ENCODE assay signal across 22 cellular contexts in genomic region chr7:138247568-138248328, GRCh38.
A peak's percentile ranks its signal among the peaks of the same experiment; 100 is the strongest.
DNase-seq lines count a peak whose midpoint lies in the region; ATAC-seq, FAIRE-seq and TF ChIP-seq lines count a peak whose summit lies in the region.
"Had no signal": no experiment of that assay in that cellular context is flagged by ENCODE, and none has a peak within 500 bp of the region (broad histone marks: within the 10 kb centered on the region; RNA-seq: fewer than 3 reads in every experiment).

No MANE protein-coding gene starts in this region.

- H3K27ac ChIP-seq in mesodermal cell (ENCODE audit: low read depth, low read length, severe bottlenecking) (peak overlapping the region; percentile 67), esophagus muscularis mucosa (replicated peaks in 1 of 4) (no peak overlapping the region)
- H3K27ac ChIP-seq: SJCRH30, vagina had no signal

- no peak overlapping the region for H3K4me3 ChIP-seq in cardiac fibroblast (replicated peaks in 1 of 2; ENCODE audit: low read depth in 2 of 2, low read length in 2 of 2)
- no peak overlapping the region for H3K4me3 ChIP-seq in mesodermal cell (ENCODE audit: extremely low read depth, insufficient read depth, low read length, poor library complexity, severe bottlenecking)
- H3K4me3 ChIP-seq in esophagus muscularis mucosa: no peak overlapping the region
- H3K4me3 ChIP-seq: SJCRH30, vagina had no signal

- H3K36me3 ChIP-seq in mesodermal cell (ENCODE audit: control insufficient read depth, insufficient read depth, low read length) (no peaks in the 10 kb centered on the region), esophagus muscularis mucosa (no peaks in the 10 kb centered on the region)
- H3K36me3 ChIP-seq: SJCRH30, vagina had no signal

- no peak for TF ChIP-seq POLR2A in esophagus muscularis mucosa (IDR thresholded peaks at IDR 0.05; ENCODE audit: low read depth)

- H3K36me3 Mint-ChIP-seq in stimulated activated naive CD8-positive, alpha-beta T cell treated with anti-CD3 and anti-CD28 coated beads, Interleukin-15, Interleukin-2, amounts not matched to agents 100 ng/mL and 50 ng/mL, for 24 hours (ENCODE audit: low read depth): no peaks in the 10 kb centered on the region

- peaks cover 5% of the 10 kb centered on the region for H3K4me1 ChIP-seq in mesodermal cell (ENCODE audit: control insufficient read depth, insufficient read depth, low read length, poor library complexity, severe bottlenecking)
- no peaks in the 10 kb centered on the region for H3K4me1 ChIP-seq in esophagus muscularis mucosa
- H3K4me1 ChIP-seq: SJCRH30, vagina had no signal

- TF ChIP-seq CTCF in cardiac fibroblast (IDR thresholded peaks at IDR 0.05; ENCODE audit: low read depth, low read length) (no peak), esophagus muscularis mucosa (IDR thresholded peaks at IDR 0.05) (no peak)

- no peak for TF ChIP-seq EP300 in esophagus muscularis mucosa (IDR thresholded peaks at IDR 0.05)

- peaks cover 11% of the 10 kb centered on the region for H3K9me3 Mint-ChIP-seq in stimulated activated naive CD8-positive, alpha-beta T cell treated with anti-CD3 and anti-CD28 coated beads, Interleukin-15, Interleukin-2, amounts not matched to agents 100 ng/mL and 50 ng/mL, for 24 hours
- peaks cover 10 to 11% of the 10 kb centered on the region in 2 donors for H3K9me3 Mint-ChIP-seq in stimulated activated naive CD8-positive, alpha-beta T cell treated with anti-CD3 and anti-CD28 coated beads, Interleukin-15, amount 100 ng/mL, for 72 hours

- DNase-seq in stimulated activated naive CD8-positive, alpha-beta T cell treated with anti-CD3 and anti-CD28 coated beads, Interleukin-15, amount 100 ng/mL, for 72 hours: no peak
- DNase-seq in cardiac fibroblast (ENCODE audit: low read depth in 2 of 2) (peak; percentile 77 to 78), urothelium cell line (ENCODE audit: low spot score) (peak; percentile 18), esophagus muscularis mucosa (ENCODE audit: extremely low spot score) (no peak), GDM1 (lab: John Stamatoyannopoulos, UW) (no peak)
- DNase-seq in central memory CD4-positive, alpha-beta T cell: no peak
- DNase-seq: activated T-cell treated with anti-CD3 and anti-CD28 coated beads, Interleukin-2, amount 50 U/mL, for 72 hours; erythroblast; IMR-90; MM.1S; NCI-H1694; NCI-H2227 treated with DMSO at 0.1 percent for 48 hours; PC-3; SJCRH30; stimulated activated CD8-positive, alpha-beta memory T cell treated with anti-CD3 and anti-CD28 coated beads, Interleukin-4, amount 100 ng/mL, for 48 hours; substantia nigra had no signal

- intact Hi-C loops in esophagus muscularis mucosa (cut with DNase I): no loop called here

- H3K9me3 ChIP-seq in mesodermal cell (ENCODE audit: control insufficient read depth, low read length) (peaks cover 19% of the 10 kb centered on the region), esophagus muscularis mucosa (peaks cover 0 to 10% (median 0%) of the 10 kb centered on the region in 4 donors)
- H3K9me3 ChIP-seq: SJCRH30, vagina had no signal

- WGBS in mesodermal cell (ENCODE audit: insufficient coverage in 2 of 2), 2 experiments: 66 to 69% methylated on average over 7 to 8 of the region's 9 CpGs
- 57% methylated on average over 9 of the region's 9 CpGs for WGBS in esophagus muscularis mucosa

- no peaks in the 10 kb centered on the region for H3K27me3 ChIP-seq in esophagus muscularis mucosa
- H3K27me3 ChIP-seq: SJCRH30, vagina had no signal

- no peak for FAIRE-seq in urothelium cell line (lab: Jason Lieb, UNC)

- H3K27me3 Mint-ChIP-seq in stimulated activated naive CD8-positive, alpha-beta T cell treated with anti-CD3 and anti-CD28 coated beads, Interleukin-15, Interleukin-2, amounts not matched to agents 100 ng/mL and 50 ng/mL, for 24 hours: no peaks in the 10 kb centered on the region
- H3K27me3 Mint-ChIP-seq in stimulated activated naive CD8-positive, alpha-beta T cell treated with anti-CD3 and anti-CD28 coated beads, Interleukin-15, amount 100 ng/mL, for 72 hours: no peaks in the 10 kb centered on the region
- H3K27me3 Mint-ChIP-seq: B cell had no signal

- H3K27ac Mint-ChIP-seq in stimulated activated naive CD8-positive, alpha-beta T cell treated with anti-CD3 and anti-CD28 coated beads, Interleukin-15, Interleukin-2, amounts not matched to agents 100 ng/mL and 50 ng/mL, for 24 hours: peak overlapping the region; percentile 11
- H3K27ac Mint-ChIP-seq in stimulated activated naive CD8-positive, alpha-beta T cell treated with anti-CD3 and anti-CD28 coated beads, Interleukin-15, amount 100 ng/mL, for 72 hours: peak overlapping the region in 1 of 2 donors; percentile 13
- H3K27ac Mint-ChIP-seq: activated naive CD4-positive, alpha-beta T cell treated with anti-CD3 and anti-CD28 coated beads, Interleukin-2, amount 50 U/mL, for 72 hours; activated T-cell treated with anti-CD3 and anti-CD28 coated beads, Interleukin-2, amount 50 U/mL, for 72 hours; B cell had no signal

- H3K4me3 Mint-ChIP-seq in stimulated activated naive CD8-positive, alpha-beta T cell treated with anti-CD3 and anti-CD28 coated beads, Interleukin-15, Interleukin-2, amounts not matched to agents 100 ng/mL and 50 ng/mL, for 24 hours: no peak overlapping the region
- H3K4me3 Mint-ChIP-seq in stimulated activated naive CD8-positive, alpha-beta T cell treated with anti-CD3 and anti-CD28 coated beads, Interleukin-15, amount 100 ng/mL, for 72 hours: no peak overlapping the region
- H3K4me3 Mint-ChIP-seq: activated T-cell treated with anti-CD3 and anti-CD28 coated beads, Interleukin-2, amount 50 U/mL, for 72 hours; B cell had no signal

- H3K4me1 Mint-ChIP-seq in stimulated activated naive CD8-positive, alpha-beta T cell treated with anti-CD3 and anti-CD28 coated beads, Interleukin-15, Interleukin-2, amounts not matched to agents 100 ng/mL and 50 ng/mL, for 24 hours (ENCODE audit: low read depth): no peaks in the 10 kb centered on the region
- no peaks in the 10 kb centered on the region for H3K4me1 Mint-ChIP-seq in stimulated activated naive CD8-positive, alpha-beta T cell treated with anti-CD3 and anti-CD28 coated beads, Interleukin-15, amount 100 ng/mL, for 72 hours
- H3K4me1 Mint-ChIP-seq: B cell had no signal

- no peak for ATAC-seq in stimulated activated naive CD8-positive, alpha-beta T cell treated with anti-CD3 and anti-CD28 coated beads, Interleukin-15, amount 100 ng/mL, for 72 hours
- ATAC-seq: activated naive CD4-positive, alpha-beta T cell treated with anti-CD3 and anti-CD28 coated beads, Interleukin-2, amount 50 U/mL, for 72 hours; activated T-cell treated with anti-CD3 and anti-CD28 coated beads, Interleukin-2, amount 50 U/mL, for 72 hours; left lobe of liver; PC-3 had no signal

Comparison
In these comparisons a context has a peak if more than half of its experiments do, and no peak if none do; other contexts are left out.
1. DNase-seq: peak in cardiac fibroblast (2 of 2) and urothelium cell line (single experiment); none in stimulated activated naive CD8-positive, alpha-beta T cell treated with anti-CD3 and anti-CD28 coated beads, Interleukin-15, amount 100 ng/mL, for 72 hours (0 of 2), esophagus muscularis mucosa (single experiment), central memory CD4-positive, alpha-beta T cell (single experiment) and GDM1 (single experiment).